1 cellular context compared by ENCODE assay signal in genomic region chr10:96700477-96701099, GRCh38.
TF ChIP-seq lines count a peak whose summit lies in the region.

No MANE protein-coding gene starts in this region.

TF ChIP-seq in GM23338, 12 proteins besides CTCF, POLR2A, EP300 and RAD21 (continued from another document):
- TF ChIP-seq ZNF462 (CRISPR knock-in tag; IDR thresholded peaks at IDR 0.05) (no peak), EZH2phosphoT487 (IDR thresholded peaks at IDR 0.05; ENCODE audit: unreplicated experiment) (no peak), NANOG (IDR thresholded peaks at IDR 0.05; ENCODE audit: borderline replicate concordance) (no peak)
